ENCODE assay signal across 20 cellular contexts in genomic region chr1:102838016-102838415, GRCh38.
DNase-seq lines count a peak whose midpoint lies in the region; TF ChIP-seq lines count a peak whose summit lies in the region.
"Had no signal": no experiment of that assay in that cellular context is flagged by ENCODE, and none has a peak within 500 bp of the region (broad histone marks: within the 10 kb centered on the region; RNA-seq: fewer than 3 reads in every experiment).

No MANE protein-coding gene starts in this region.

- H3K4me3 Mint-ChIP-seq in HFFc6: peak overlapping the region; percentile 58
- no peak overlapping the region for H3K4me3 Mint-ChIP-seq in mesothelial cell of epicardium
- H3K4me3 Mint-ChIP-seq in CD14-positive monocyte: no peak overlapping the region
- H3K4me3 Mint-ChIP-seq in activated CD4-positive, alpha-beta T cell treated with anti-CD3 and anti-CD28 coated beads, Interleukin-2, amount 10 ng/mL, durations not matched to agents 7 days and 5 days: no peak overlapping the region
- no peak overlapping the region for H3K4me3 Mint-ChIP-seq in glutamatergic neuron (ENCODE audit: unreplicated experiment)

- no peak for TF ChIP-seq CTCF in 22Rv1 (IDR thresholded peaks at IDR 0.05)
- no peak for TF ChIP-seq CTCF in HFFc6 (IDR thresholded peaks at IDR 0.05)
- no peak for TF ChIP-seq CTCF in epithelial cell of esophagus (IDR thresholded peaks at IDR 0.05; ENCODE audit: insufficient read depth, low read depth, low read length, missing control alignments)
- no peak for TF ChIP-seq CTCF in mesothelial cell of epicardium (IDR thresholded peaks at IDR 0.05; ENCODE audit: unreplicated experiment)
- no peak for TF ChIP-seq CTCF in CD14-positive monocyte (IDR thresholded peaks at IDR 0.05)
- no peak for TF ChIP-seq CTCF in ascending aorta (IDR thresholded peaks at IDR 0.05)
- no peak for TF ChIP-seq CTCF in glutamatergic neuron (IDR thresholded peaks at IDR 0.05; ENCODE audit: partially characterized antibody, unreplicated experiment)

- intact Hi-C loops in CD14-positive monocyte (cut with micrococcal nuclease) (no loop called here), ascending aorta (cut with DNase I) (no loop called here)

- H3K36me3 ChIP-seq in ascending aorta: no peaks in the 10 kb centered on the region
- H3K36me3 ChIP-seq: MG63 had no signal

- H3K9me3 Mint-ChIP-seq in HFFc6 (no peaks in the 10 kb centered on the region), mesothelial cell of epicardium (peaks cover 34% of the 10 kb centered on the region), CD14-positive monocyte (peaks cover 0 to 23% (median 9%) of the 10 kb centered on the region in 7 donors), glutamatergic neuron (ENCODE audit: unreplicated experiment) (peaks cover 2% of the 10 kb centered on the region)
- peaks cover 5% of the 10 kb centered on the region for H3K9me3 Mint-ChIP-seq in activated CD4-positive, alpha-beta T cell treated with anti-CD3 and anti-CD28 coated beads, Interleukin-2, amount 10 ng/mL, durations not matched to agents 7 days and 5 days

- H3K27me3 ChIP-seq in ascending aorta: no peaks in the 10 kb centered on the region
- H3K27me3 ChIP-seq: MG63 had no signal

- H3K4me3 ChIP-seq in epithelial cell of esophagus (ENCODE audit: low read length) (no peak overlapping the region), ascending aorta (no peak overlapping the region)
- H3K4me3 ChIP-seq: GM12878, MG63 had no signal

- H3K9me3 ChIP-seq in ascending aorta: no peaks in the 10 kb centered on the region
- H3K9me3 ChIP-seq: MG63 had no signal

- no peaks in the 10 kb centered on the region for H3K27me3 Mint-ChIP-seq in HFFc6 (ENCODE audit: insufficient read depth)
- H3K27me3 Mint-ChIP-seq in mesothelial cell of epicardium (ENCODE audit: low read depth): no peaks in the 10 kb centered on the region
- H3K27me3 Mint-ChIP-seq in CD14-positive monocyte (ENCODE audit: low read depth in 3 of 3): no peaks in the 10 kb centered on the region
- H3K27me3 Mint-ChIP-seq in activated CD4-positive, alpha-beta T cell treated with anti-CD3 and anti-CD28 coated beads, Interleukin-2, amount 10 ng/mL, durations not matched to agents 7 days and 5 days: no peaks in the 10 kb centered on the region
- H3K27me3 Mint-ChIP-seq in glutamatergic neuron (ENCODE audit: unreplicated experiment): no peaks in the 10 kb centered on the region

- H3K36me3 Mint-ChIP-seq in HFFc6 (ENCODE audit: low read depth) (0 out of 2 replicates have a peak, but pooled peaks cover 6% of the 10 kb centered on the region), mesothelial cell of epicardium (peaks cover 1% of the 10 kb centered on the region), CD14-positive monocyte (no peaks in the 10 kb centered on the region), glutamatergic neuron (ENCODE audit: unreplicated experiment) (peaks cover 4% of the 10 kb centered on the region)
- no peaks in the 10 kb centered on the region for H3K36me3 Mint-ChIP-seq in activated CD4-positive, alpha-beta T cell treated with anti-CD3 and anti-CD28 coated beads, Interleukin-2, amount 10 ng/mL, durations not matched to agents 7 days and 5 days (ENCODE audit: low read depth)

- POLR2A ChIA-PET in activated CD4-positive, alpha-beta T cell treated with anti-CD3 and anti-CD28 coated beads, Interleukin-2, amount 10 ng/mL, durations not matched to agents 7 days and 5 days (lab: Charles Lee): no interaction called here

- peaks cover 68% of the 10 kb centered on the region for H3K4me1 Mint-ChIP-seq in HFFc6 (ENCODE audit: low read depth)
- H3K4me1 Mint-ChIP-seq in mesothelial cell of epicardium: peaks cover 16% of the 10 kb centered on the region
- no peaks in the 10 kb centered on the region for H3K4me1 Mint-ChIP-seq in CD14-positive monocyte
- H3K4me1 Mint-ChIP-seq in activated CD4-positive, alpha-beta T cell treated with anti-CD3 and anti-CD28 coated beads, Interleukin-2, amount 10 ng/mL, durations not matched to agents 7 days and 5 days: no peaks in the 10 kb centered on the region
- no peaks in the 10 kb centered on the region for H3K4me1 Mint-ChIP-seq in glutamatergic neuron (ENCODE audit: low read depth, unreplicated experiment)

- peak overlapping the region; percentile 92 for H3K27ac Mint-ChIP-seq in HFFc6
- peak overlapping the region; percentile 27 for H3K27ac Mint-ChIP-seq in mesothelial cell of epicardium
- H3K27ac Mint-ChIP-seq in CD14-positive monocyte: no peak overlapping the region
- H3K27ac Mint-ChIP-seq in activated CD4-positive, alpha-beta T cell treated with anti-CD3 and anti-CD28 coated beads, Interleukin-2, amount 10 ng/mL, durations not matched to agents 7 days and 5 days: no peak overlapping the region
- H3K27ac Mint-ChIP-seq in glutamatergic neuron (ENCODE audit: unreplicated experiment): no peak overlapping the region

- DNase-seq in HFFc6 (peak; percentile 44), epithelial cell of esophagus (ENCODE audit: low read depth) (peak; percentile 15), mesothelial cell of epicardium (ENCODE audit: low spot score in 2 of 2, unreplicated experiment in 2 of 2) (no peak), CD14-positive monocyte (ENCODE audit: low spot score) (no peak), ascending aorta (ENCODE audit: low spot score in 2 of 2) (no peak), glutamatergic neuron (no peak)
- no peak for DNase-seq in activated CD4-positive, alpha-beta T cell treated with anti-CD3 and anti-CD28 coated beads, Interleukin-2, amount 10 ng/mL, durations not matched to agents 7 days and 5 days
- DNase-seq: AML-193, C1 segment of cervical spinal cord, DMS79, Kasumi-1, MG63, NCI-H1694 treated with DMSO at 0.1 percent for 48 hours, NCI-H2081 treated with DMSO at 0.1 percent for 48 hours, NCI-H2171 treated with DMSO at 0.1 percent for 48 hours, NCI-H526, OCI-M1, Right ventricle myocardium superior had no signal

- peak overlapping the region; percentile 39 for H3K27ac ChIP-seq in 22Rv1
- H3K27ac ChIP-seq in ascending aorta: no peak overlapping the region

- no peaks in the 10 kb centered on the region for H3K4me1 ChIP-seq in ascending aorta

- CTCF ChIA-PET in activated CD4-positive, alpha-beta T cell treated with anti-CD3 and anti-CD28 coated beads, Interleukin-2, amount 10 ng/mL, durations not matched to agents 7 days and 5 days (lab: Charles Lee): no interaction called here

Comparison
In these comparisons a context has a peak if more than half of its experiments do, and no peak if none do; other contexts are left out.
1. DNase-seq: peak in HFFc6 (single experiment) and epithelial cell of esophagus (single experiment); none in mesothelial cell of epicardium (0 of 2), CD14-positive monocyte (single experiment), activated CD4-positive, alpha-beta T cell treated with anti-CD3 and anti-CD28 coated beads, Interleukin-2, amount 10 ng/mL, durations not matched to agents 7 days and 5 days (single experiment), ascending aorta (0 of 2) and glutamatergic neuron (single experiment).
2. H3K27ac Mint-ChIP-seq: peak in HFFc6 (single experiment) and mesothelial cell of epicardium (single experiment); none in CD14-positive monocyte (0 of 7), activated CD4-positive, alpha-beta T cell treated with anti-CD3 and anti-CD28 coated beads, Interleukin-2, amount 10 ng/mL, durations not matched to agents 7 days and 5 days (single experiment) and glutamatergic neuron (single experiment).